ENCODE assay signal across 11 cellular contexts in the genomic region with DNA sequence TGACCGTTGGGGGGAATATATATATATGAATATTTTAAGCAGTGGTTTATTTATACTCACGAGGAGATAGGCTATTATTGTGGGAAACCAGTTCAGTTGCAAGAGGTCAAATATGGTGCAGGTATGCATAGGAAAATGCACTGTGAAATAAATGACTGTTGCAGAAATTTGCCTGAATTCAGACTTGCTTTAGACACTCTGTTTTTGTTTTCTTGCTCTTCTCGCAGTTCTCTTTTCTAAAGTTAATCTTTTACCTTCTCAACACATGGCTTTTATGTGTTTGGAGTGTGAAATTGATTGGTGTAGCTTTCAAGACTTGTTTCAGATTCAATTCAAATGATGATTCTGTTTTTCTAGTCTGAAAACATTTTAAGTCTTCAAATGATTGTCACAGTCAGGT.
A peak's percentile ranks its signal among the peaks of the same experiment; 100 is the strongest.
DNase-seq lines count a peak whose midpoint lies in the region; ATAC-seq and TF ChIP-seq lines count a peak whose summit lies in the region.
"Had no signal": no experiment of that assay in that cellular context is flagged by ENCODE, and none has a peak within 500 bp of the region (broad histone marks: within the 10 kb centered on the region; RNA-seq: fewer than 3 reads in every experiment).

No MANE protein-coding gene starts in this region.

- H3K36me3 Mint-ChIP-seq in stimulated activated memory B cell treated with anti-CD40 and anti-IgM and Interleukin-4, amounts not matched to agents 10 μg/mL and 1 μg/mL and 100 μg/mL, for 72 hours, result peaks cover 12% of the 10 kb centered on the region
- H3K36me3 Mint-ChIP-seq: neural progenitor cell had no signal

- H3K4me1 ChIP-seq in HUES48 (ENCODE audit: control insufficient read depth, insufficient read depth, low read length), result peaks cover 51% of the 10 kb centered on the region
- H3K4me1 ChIP-seq in upper lobe of right lung, result peaks cover 22% of the 10 kb centered on the region

- DNase-seq in upper lobe of right lung (no peak), GOT3 (lab: John Stamatoyannopoulos, UW) (no peak), NCI-H748 treated with DMSO at 0.1 percent for 48 hours (lab: John Stamatoyannopoulos, UW) (no peak)
- DNase-seq: activated CD8-positive, alpha-beta memory T cell treated with anti-CD3 and anti-CD28 coated beads, Interleukin-2, amount 50 U/mL, for 4 hours; NCI-H524; thyroid gland had no signal

- H3K27me3 ChIP-seq in HUES48 (ENCODE audit: control insufficient read depth, insufficient read depth, low read length) (no peaks in the 10 kb centered on the region), upper lobe of right lung (no peaks in the 10 kb centered on the region)
- H3K27me3 ChIP-seq: neural progenitor cell, thyroid gland had no signal

- H3K27ac Mint-ChIP-seq in stimulated activated memory B cell treated with anti-CD40 and anti-IgM and Interleukin-4, amounts not matched to agents 10 μg/mL and 1 μg/mL and 100 μg/mL, for 72 hours, result peak overlapping the region; percentile 62
- H3K27ac Mint-ChIP-seq: neural progenitor cell had no signal

- ATAC-seq in GM19035 (IDR thresholded peaks at IDR 0.05; ENCODE audit: unreplicated experiment) (peak; percentile 39), HG02588 (IDR thresholded peaks at IDR 0.05; ENCODE audit: unreplicated experiment) (peak; percentile 67), upper lobe of right lung (no peak)
- ATAC-seq in stimulated activated memory B cell treated with anti-CD40 and anti-IgM and Interleukin-4, amounts not matched to agents 10 μg/mL and 1 μg/mL and 100 μg/mL, for 72 hours, result no peak

- peaks cover 3% of the 10 kb centered on the region for H3K9me3 Mint-ChIP-seq in stimulated activated memory B cell treated with anti-CD40 and anti-IgM and Interleukin-4, amounts not matched to agents 10 μg/mL and 1 μg/mL and 100 μg/mL, for 72 hours
- H3K9me3 Mint-ChIP-seq: neural progenitor cell had no signal

- H3K9me3 ChIP-seq in HUES48 (ENCODE audit: control insufficient read depth, insufficient read depth, low read length), result no peaks in the 10 kb centered on the region
- H3K9me3 ChIP-seq in upper lobe of right lung, result no peaks in the 10 kb centered on the region
- H3K9me3 ChIP-seq: thyroid gland had no signal

- H3K36me3 ChIP-seq in HUES48 (ENCODE audit: control insufficient read depth, insufficient read depth, low read length) (no peaks in the 10 kb centered on the region), upper lobe of right lung (no peaks in the 10 kb centered on the region)
- H3K36me3 ChIP-seq: neural progenitor cell, thyroid gland had no signal

- H3K4me1 Mint-ChIP-seq in stimulated activated memory B cell treated with anti-CD40 and anti-IgM and Interleukin-4, amounts not matched to agents 10 μg/mL and 1 μg/mL and 100 μg/mL, for 72 hours, result peaks cover 56% of the 10 kb centered on the region

- H3K9ac ChIP-seq in HUES48 (ENCODE audit: low read depth, low read length), result no peak overlapping the region
- H3K9ac ChIP-seq: neural progenitor cell had no signal

- no peak for TF ChIP-seq CTCF in upper lobe of right lung (IDR thresholded peaks at IDR 0.05)

- intact Hi-C loops in upper lobe of right lung (cut with DNase I), result no loop called here

- H3K4me3 ChIP-seq in HUES48 (ENCODE audit: low read depth, low read length), result no peak overlapping the region
- no peak overlapping the region for H3K4me3 ChIP-seq in upper lobe of right lung
- H3K4me3 ChIP-seq: neural progenitor cell, thyroid gland had no signal

- no peak overlapping the region for H3K4me3 Mint-ChIP-seq in stimulated activated memory B cell treated with anti-CD40 and anti-IgM and Interleukin-4, amounts not matched to agents 10 μg/mL and 1 μg/mL and 100 μg/mL, for 72 hours
- H3K4me3 Mint-ChIP-seq: neural progenitor cell had no signal

- no peaks in the 10 kb centered on the region for H3K27me3 Mint-ChIP-seq in stimulated activated memory B cell treated with anti-CD40 and anti-IgM and Interleukin-4, amounts not matched to agents 10 μg/mL and 1 μg/mL and 100 μg/mL, for 72 hours

- H3K27ac ChIP-seq in HUES48 (ENCODE audit: low read depth, low read length), result peak overlapping the region; percentile 67
- no peak overlapping the region for H3K27ac ChIP-seq in upper lobe of right lung
- H3K27ac ChIP-seq: neural progenitor cell, thyroid gland had no signal

Comparison
In these comparisons a context has a peak if more than half of its experiments do, and no peak if none do; other contexts are left out.
1. ATAC-seq: peak in GM19035 (single experiment) and HG02588 (single experiment); none in stimulated activated memory B cell treated with anti-CD40 and anti-IgM and Interleukin-4, amounts not matched to agents 10 μg/mL and 1 μg/mL and 100 μg/mL, for 72 hours (single experiment) and upper lobe of right lung (single experiment).